In the genomic region with DNA sequence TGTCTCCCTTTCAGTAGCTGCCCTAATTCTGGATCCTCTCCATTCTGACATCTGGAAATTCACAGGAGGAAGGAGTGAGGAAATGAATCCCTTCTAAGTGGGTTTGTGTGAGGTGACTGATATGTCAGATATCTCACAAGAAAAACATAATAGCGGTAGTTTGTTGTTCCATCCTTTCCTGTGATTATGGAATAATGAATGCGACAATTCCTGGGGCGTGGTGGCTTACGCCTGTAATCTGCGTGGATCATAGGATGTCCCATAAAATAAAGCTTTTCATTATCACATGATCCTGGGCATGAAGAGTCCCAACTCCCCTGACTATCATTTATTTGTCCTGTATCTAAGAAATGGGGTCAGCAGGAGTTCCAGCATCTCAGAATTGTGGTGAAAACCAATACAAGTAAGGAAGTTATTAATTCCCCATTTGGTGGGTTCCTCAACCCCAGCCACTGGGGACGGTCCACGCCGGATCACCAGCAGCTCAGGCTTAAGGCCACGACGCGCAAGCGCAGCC, we compare ENCODE assay signal across 1 cellular context.
TF ChIP-seq lines count a peak whose summit lies in the region.

No MANE protein-coding gene starts in this region.

TF ChIP-seq in GM12878, 131 proteins besides CTCF, POLR2A, EP300 and RAD21:
- peak; percentile 28; the same call in 1 of the 2 replicates for TF ChIP-seq ATF7 (IDR thresholded peaks at IDR 0.05; ENCODE audit: low read depth)
- TF ChIP-seq CHD1 (IDR thresholded peaks at IDR 0.05; ENCODE audit: low read depth, low read length): no peak
- TF ChIP-seq FOS (IDR thresholded peaks at IDR 0.05; ENCODE audit: borderline replicate concordance, extremely low read depth, insufficient read length): no peak
- TF ChIP-seq RAD51 (IDR thresholded peaks at IDR 0.05): no peak; the same call in 1 of the 2 replicates
- TF ChIP-seq, protein P1, sequence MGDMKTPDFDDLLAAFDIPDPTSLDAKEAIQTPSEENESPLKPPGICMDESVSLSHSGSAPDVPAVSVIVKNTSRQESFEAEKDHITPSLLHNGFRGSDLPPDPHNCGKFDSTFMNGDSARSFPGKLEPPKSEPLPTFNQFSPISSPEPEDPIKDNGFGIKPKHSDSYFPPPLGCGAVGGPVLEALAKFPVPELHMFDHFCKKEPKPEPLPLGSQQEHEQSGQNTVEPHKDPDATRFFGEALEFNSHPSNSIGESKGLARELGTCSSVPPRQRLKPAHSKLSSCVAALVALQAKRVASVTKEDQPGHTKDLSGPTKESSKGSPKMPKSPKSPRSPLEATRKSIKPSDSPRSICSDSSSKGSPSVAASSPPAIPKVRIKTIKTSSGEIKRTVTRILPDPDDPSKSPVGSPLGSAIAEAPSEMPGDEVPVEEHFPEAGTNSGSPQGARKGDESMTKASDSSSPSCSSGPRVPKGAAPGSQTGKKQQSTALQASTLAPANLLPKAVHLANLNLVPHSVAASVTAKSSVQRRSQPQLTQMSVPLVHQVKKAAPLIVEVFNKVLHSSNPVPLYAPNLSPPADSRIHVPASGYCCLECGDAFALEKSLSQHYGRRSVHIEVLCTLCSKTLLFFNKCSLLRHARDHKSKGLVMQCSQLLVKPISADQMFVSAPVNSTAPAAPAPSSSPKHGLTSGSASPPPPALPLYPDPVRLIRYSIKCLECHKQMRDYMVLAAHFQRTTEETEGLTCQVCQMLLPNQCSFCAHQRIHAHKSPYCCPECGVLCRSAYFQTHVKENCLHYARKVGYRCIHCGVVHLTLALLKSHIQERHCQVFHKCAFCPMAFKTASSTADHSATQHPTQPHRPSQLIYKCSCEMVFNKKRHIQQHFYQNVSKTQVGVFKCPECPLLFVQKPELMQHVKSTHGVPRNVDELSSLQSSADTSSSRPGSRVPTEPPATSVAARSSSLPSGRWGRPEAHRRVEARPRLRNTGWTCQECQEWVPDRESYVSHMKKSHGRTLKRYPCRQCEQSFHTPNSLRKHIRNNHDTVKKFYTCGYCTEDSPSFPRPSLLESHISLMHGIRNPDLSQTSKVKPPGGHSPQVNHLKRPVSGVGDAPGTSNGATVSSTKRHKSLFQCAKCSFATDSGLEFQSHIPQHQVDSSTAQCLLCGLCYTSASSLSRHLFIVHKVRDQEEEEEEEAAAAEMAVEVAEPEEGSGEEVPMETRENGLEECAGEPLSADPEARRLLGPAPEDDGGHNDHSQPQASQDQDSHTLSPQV (IDR thresholded peaks at IDR 0.05): no peak
- TF ChIP-seq PAX5 (IDR thresholded peaks at IDR 0.05; ENCODE audit: borderline replicate concordance, low read depth, low read length): no peak
- no peak for TF ChIP-seq ZZZ3 (IDR thresholded peaks at IDR 0.05; ENCODE audit: control insufficient read depth, insufficient read length, low read depth)
- TF ChIP-seq PAX8 (IDR thresholded peaks at IDR 0.05): 0 out of 2 replicates have a peak, but pooled peaks have one; percentile 24
- TF ChIP-seq, protein P2, sequence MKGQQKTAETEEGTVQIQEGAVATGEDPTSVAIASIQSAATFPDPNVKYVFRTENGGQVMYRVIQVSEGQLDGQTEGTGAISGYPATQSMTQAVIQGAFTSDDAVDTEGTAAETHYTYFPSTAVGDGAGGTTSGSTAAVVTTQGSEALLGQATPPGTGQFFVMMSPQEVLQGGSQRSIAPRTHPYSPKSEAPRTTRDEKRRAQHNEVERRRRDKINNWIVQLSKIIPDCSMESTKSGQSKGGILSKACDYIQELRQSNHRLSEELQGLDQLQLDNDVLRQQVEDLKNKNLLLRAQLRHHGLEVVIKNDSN (IDR thresholded peaks at IDR 0.05; ENCODE audit: borderline replicate concordance, extremely low read length, insufficient read depth, low read depth, low read length): no peak
- TF ChIP-seq, protein P3, sequence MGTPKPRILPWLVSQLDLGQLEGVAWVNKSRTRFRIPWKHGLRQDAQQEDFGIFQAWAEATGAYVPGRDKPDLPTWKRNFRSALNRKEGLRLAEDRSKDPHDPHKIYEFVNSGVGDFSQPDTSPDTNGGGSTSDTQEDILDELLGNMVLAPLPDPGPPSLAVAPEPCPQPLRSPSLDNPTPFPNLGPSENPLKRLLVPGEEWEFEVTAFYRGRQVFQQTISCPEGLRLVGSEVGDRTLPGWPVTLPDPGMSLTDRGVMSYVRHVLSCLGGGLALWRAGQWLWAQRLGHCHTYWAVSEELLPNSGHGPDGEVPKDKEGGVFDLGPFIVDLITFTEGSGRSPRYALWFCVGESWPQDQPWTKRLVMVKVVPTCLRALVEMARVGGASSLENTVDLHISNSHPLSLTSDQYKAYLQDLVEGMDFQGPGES (IDR thresholded peaks at IDR 0.05): no peak
- TF ChIP-seq SMAD1 (IDR thresholded peaks at IDR 0.05; ENCODE audit: low read depth, partially characterized antibody): peak; percentile 72
- TF ChIP-seq ZNF622 (IDR thresholded peaks at IDR 0.05): no peak
- peak; percentile 8; the same call in 1 of the 2 replicates for TF ChIP-seq MXI1 (IDR thresholded peaks at IDR 0.05; ENCODE audit: low read depth, low read length)
- TF ChIP-seq RUNX3 (IDR thresholded peaks at IDR 0.05; ENCODE audit: low read length): peak; percentile 5; the same call in 1 of the 2 replicates
- TF ChIP-seq ETV6 (conservative IDR thresholded peaks at IDR 0.05 in 1 of 2, IDR thresholded peaks at IDR 0.05 in 1 of 2; ENCODE audit: borderline replicate concordance in 1 of 2, low read depth in 1 of 2): peak in 1 of 2 experiments; percentile 6; a peak in 1 of 4 replicates
- no peak for TF ChIP-seq HCFC1 (IDR thresholded peaks at IDR 0.05; ENCODE audit: low read length)
- no peak for TF ChIP-seq CREB1 (IDR thresholded peaks at IDR 0.05; ENCODE audit: low read depth)
- TF ChIP-seq EED (IDR thresholded peaks at IDR 0.05; ENCODE audit: low read depth): no peak
- no peak for TF ChIP-seq NR2F1 (conservative IDR thresholded peaks at IDR 0.05)
- TF ChIP-seq, protein P4, sequence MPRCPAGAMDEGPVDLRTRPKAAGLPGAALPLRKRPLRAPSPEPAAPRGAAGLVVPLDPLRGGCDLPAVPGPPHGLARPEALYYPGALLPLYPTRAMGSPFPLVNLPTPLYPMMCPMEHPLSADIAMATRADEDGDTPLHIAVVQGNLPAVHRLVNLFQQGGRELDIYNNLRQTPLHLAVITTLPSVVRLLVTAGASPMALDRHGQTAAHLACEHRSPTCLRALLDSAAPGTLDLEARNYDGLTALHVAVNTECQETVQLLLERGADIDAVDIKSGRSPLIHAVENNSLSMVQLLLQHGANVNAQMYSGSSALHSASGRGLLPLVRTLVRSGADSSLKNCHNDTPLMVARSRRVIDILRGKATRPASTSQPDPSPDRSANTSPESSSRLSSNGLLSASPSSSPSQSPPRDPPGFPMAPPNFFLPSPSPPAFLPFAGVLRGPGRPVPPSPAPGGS (IDR thresholded peaks at IDR 0.05; ENCODE audit: borderline replicate concordance, insufficient read depth, low read depth, low read length, poor library complexity, severe bottlenecking): no peak
- no peak for TF ChIP-seq IKZF1 (conservative IDR thresholded peaks at IDR 0.05)
- TF ChIP-seq, protein P5, sequence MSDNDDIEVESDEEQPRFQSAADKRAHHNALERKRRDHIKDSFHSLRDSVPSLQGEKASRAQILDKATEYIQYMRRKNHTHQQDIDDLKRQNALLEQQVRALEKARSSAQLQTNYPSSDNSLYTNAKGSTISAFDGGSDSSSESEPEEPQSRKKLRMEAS (IDR thresholded peaks at IDR 0.05; ENCODE audit: low read depth, low read length): no peak
- TF ChIP-seq HDAC2 (IDR thresholded peaks at IDR 0.05): no peak
- no peak for TF ChIP-seq TCF3 (IDR thresholded peaks at IDR 0.05; ENCODE audit: borderline replicate concordance, insufficient read depth, low read depth, low read length)
- 0 out of 2 replicates have a peak, but pooled peaks have one; percentile 15 for TF ChIP-seq STAT1 (conservative IDR thresholded peaks at IDR 0.05)
- TF ChIP-seq, protein P6, sequence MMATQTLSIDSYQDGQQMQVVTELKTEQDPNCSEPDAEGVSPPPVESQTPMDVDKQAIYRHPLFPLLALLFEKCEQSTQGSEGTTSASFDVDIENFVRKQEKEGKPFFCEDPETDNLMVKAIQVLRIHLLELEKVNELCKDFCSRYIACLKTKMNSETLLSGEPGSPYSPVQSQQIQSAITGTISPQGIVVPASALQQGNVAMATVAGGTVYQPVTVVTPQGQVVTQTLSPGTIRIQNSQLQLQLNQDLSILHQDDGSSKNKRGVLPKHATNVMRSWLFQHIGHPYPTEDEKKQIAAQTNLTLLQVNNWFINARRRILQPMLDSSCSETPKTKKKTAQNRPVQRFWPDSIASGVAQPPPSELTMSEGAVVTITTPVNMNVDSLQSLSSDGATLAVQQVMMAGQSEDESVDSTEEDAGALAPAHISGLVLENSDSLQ (IDR thresholded peaks at IDR 0.05): 0 out of 2 replicates have a peak, but pooled peaks have one; percentile 23
- TF ChIP-seq, protein P7, sequence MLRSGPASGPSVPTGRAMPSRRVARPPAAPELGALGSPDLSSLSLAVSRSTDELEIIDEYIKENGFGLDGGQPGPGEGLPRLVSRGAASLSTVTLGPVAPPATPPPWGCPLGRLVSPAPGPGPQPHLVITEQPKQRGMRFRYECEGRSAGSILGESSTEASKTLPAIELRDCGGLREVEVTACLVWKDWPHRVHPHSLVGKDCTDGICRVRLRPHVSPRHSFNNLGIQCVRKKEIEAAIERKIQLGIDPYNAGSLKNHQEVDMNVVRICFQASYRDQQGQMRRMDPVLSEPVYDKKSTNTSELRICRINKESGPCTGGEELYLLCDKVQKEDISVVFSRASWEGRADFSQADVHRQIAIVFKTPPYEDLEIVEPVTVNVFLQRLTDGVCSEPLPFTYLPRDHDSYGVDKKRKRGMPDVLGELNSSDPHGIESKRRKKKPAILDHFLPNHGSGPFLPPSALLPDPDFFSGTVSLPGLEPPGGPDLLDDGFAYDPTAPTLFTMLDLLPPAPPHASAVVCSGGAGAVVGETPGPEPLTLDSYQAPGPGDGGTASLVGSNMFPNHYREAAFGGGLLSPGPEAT (IDR thresholded peaks at IDR 0.05; ENCODE audit: low read depth): no peak
- no peak for TF ChIP-seq WRNIP1 (IDR thresholded peaks at IDR 0.05; ENCODE audit: borderline replicate concordance, low read depth, low read length)
- TF ChIP-seq, protein P8, sequence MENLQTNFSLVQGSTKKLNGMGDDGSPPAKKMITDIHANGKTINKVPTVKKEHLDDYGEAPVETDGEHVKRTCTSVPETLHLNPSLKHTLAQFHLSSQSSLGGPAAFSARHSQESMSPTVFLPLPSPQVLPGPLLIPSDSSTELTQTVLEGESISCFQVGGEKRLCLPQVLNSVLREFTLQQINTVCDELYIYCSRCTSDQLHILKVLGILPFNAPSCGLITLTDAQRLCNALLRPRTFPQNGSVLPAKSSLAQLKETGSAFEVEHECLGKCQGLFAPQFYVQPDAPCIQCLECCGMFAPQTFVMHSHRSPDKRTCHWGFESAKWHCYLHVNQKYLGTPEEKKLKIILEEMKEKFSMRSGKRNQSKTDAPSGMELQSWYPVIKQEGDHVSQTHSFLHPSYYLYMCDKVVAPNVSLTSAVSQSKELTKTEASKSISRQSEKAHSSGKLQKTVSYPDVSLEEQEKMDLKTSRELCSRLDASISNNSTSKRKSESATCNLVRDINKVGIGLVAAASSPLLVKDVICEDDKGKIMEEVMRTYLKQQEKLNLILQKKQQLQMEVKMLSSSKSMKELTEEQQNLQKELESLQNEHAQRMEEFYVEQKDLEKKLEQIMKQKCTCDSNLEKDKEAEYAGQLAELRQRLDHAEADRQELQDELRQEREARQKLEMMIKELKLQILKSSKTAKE (IDR thresholded peaks at IDR 0.05; ENCODE audit: low read depth, poor library complexity, severe bottlenecking): no peak
- no peak for TF ChIP-seq NR2C1 (IDR thresholded peaks at IDR 0.05)
- no peak for TF ChIP-seq NFIC (IDR thresholded peaks at IDR 0.05; ENCODE audit: low read depth, low read length)
- TF ChIP-seq PML (IDR thresholded peaks at IDR 0.05; ENCODE audit: low read length): no peak
- TF ChIP-seq, protein P9, sequence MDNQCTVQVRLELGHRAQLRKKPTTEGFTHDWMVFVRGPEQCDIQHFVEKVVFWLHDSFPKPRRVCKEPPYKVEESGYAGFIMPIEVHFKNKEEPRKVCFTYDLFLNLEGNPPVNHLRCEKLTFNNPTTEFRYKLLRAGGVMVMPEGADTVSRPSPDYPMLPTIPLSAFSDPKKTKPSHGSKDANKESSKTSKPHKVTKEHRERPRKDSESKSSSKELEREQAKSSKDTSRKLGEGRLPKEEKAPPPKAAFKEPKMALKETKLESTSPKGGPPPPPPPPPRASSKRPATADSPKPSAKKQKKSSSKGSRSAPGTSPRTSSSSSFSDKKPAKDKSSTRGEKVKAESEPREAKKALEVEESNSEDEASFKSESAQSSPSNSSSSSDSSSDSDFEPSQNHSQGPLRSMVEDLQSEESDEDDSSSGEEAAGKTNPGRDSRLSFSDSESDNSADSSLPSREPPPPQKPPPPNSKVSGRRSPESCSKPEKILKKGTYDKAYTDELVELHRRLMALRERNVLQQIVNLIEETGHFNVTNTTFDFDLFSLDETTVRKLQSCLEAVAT (IDR thresholded peaks at IDR 0.05): peak; percentile 25; the same call in 1 of the 2 replicates
- TF ChIP-seq, protein P10, sequence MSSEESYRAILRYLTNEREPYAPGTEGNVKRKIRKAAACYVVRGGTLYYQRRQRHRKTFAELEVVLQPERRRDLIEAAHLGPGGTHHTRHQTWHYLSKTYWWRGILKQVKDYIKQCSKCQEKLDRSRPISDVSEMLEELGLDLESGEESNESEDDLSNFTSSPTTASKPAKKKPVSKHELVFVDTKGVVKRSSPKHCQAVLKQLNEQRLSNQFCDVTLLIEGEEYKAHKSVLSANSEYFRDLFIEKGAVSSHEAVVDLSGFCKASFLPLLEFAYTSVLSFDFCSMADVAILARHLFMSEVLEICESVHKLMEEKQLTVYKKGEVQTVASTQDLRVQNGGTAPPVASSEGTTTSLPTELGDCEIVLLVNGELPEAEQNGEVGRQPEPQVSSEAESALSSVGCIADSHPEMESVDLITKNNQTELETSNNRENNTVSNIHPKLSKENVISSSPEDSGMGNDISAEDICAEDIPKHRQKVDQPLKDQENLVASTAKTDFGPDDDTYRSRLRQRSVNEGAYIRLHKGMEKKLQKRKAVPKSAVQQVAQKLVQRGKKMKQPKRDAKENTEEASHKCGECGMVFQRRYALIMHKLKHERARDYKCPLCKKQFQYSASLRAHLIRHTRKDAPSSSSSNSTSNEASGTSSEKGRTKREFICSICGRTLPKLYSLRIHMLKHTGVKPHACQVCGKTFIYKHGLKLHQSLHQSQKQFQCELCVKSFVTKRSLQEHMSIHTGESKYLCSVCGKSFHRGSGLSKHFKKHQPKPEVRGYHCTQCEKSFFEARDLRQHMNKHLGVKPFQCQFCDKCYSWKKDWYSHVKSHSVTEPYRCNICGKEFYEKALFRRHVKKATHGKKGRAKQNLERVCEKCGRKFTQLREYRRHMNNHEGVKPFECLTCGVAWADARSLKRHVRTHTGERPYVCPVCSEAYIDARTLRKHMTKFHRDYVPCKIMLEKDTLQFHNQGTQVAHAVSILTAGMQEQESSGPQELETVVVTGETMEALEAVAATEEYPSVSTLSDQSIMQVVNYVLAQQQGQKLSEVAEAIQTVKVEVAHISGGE (CRISPR knock-in tag; IDR thresholded peaks at IDR 0.05): no peak
- TF ChIP-seq SIN3A (IDR thresholded peaks at IDR 0.05; ENCODE audit: low read depth, low read length): no peak
- TF ChIP-seq TAF1 (IDR thresholded peaks at IDR 0.05; ENCODE audit: borderline replicate concordance, low read depth, low read length): no peak
- 0 out of 2 replicates have a peak, but pooled peaks have one; percentile 10 for TF ChIP-seq FOXM1 (IDR thresholded peaks at IDR 0.05; ENCODE audit: low read depth, low read length)
- TF ChIP-seq GABPA (IDR thresholded peaks at IDR 0.05; ENCODE audit: low read depth): no peak
- 0 out of 2 replicates have a peak, but pooled peaks have one; percentile 19 for TF ChIP-seq HDGF (IDR thresholded peaks at IDR 0.05)
